Comparison of ENCODE assay signal across 4 cellular contexts in genomic region chr12:56909403-56909802, GRCh38. TPM values are rescaled to one million over a fixed set of nuclear protein-coding genes. Genes with fewer than 3 reads are reported as not detected.
"Had no signal": no experiment of that assay in that cellular context is flagged by ENCODE, and none has a peak within 500 bp of the region (broad histone marks: within the 10 kb centered on the region; RNA-seq: fewer than 3 reads in every experiment).

No MANE protein-coding gene starts in this region.

RNA-seq across cellular contexts. Expression of gene SDR9C7, which starts 24.8 kb away (rescaled TPM):
- total RNA-seq: LHCN-M2, M059J, MCF 10A, NCI-H460 had no signal

RNA-seq across cellular contexts. Expression of gene RDH16, which starts 48.0 kb away (rescaled TPM):
- total RNA-seq: LHCN-M2, M059J had no signal
